In genomic region chr10:5943536-5943935, GRCh38 we compare ENCODE assay signal across 12 cellular contexts. TPM values are rescaled to one million over a fixed set of nuclear protein-coding genes. Genes with fewer than 3 reads are reported as not detected.
A peak's percentile ranks its signal among the peaks of the same experiment; 100 is the strongest.
DNase-seq lines count a peak whose midpoint lies in the region; ATAC-seq, FAIRE-seq and TF ChIP-seq lines count a peak whose summit lies in the region.
"Had no signal": no experiment of that assay in that cellular context is flagged by ENCODE, and none has a peak within 500 bp of the region (broad histone marks: within the 10 kb centered on the region; RNA-seq: fewer than 3 reads in every experiment).

No MANE protein-coding gene starts in this region.

- no peak overlapping the region for H2BK120ac ChIP-seq in neuronal stem cell (ENCODE audit: low read depth, low read length)

- H3K9me3 Mint-ChIP-seq in activated CD4-positive, alpha-beta T cell treated with anti-CD3 and anti-CD28 coated beads, Interleukin-2, amount 10 ng/mL, durations not matched to agents 7 days and 5 days: no peaks in the 10 kb centered on the region
- H3K9me3 Mint-ChIP-seq: central memory CD8-positive, alpha-beta T cell had no signal

- peaks cover 4% of the 10 kb centered on the region for H3K36me3 Mint-ChIP-seq in activated CD4-positive, alpha-beta T cell treated with anti-CD3 and anti-CD28 coated beads, Interleukin-2, amount 10 ng/mL, durations not matched to agents 7 days and 5 days (ENCODE audit: low read depth)

- CTCF ChIA-PET in SK-N-SH (lab: Yijun Ruan, JAX): interaction anchor here (0.6 to 1.6 kb wide), 3 partner anchors 33 to 143 kb away, joined by 3 to 6 read pairs (median 3); no protein-coding TSS in a partner anchor
- CTCF ChIA-PET in activated CD4-positive, alpha-beta T cell treated with anti-CD3 and anti-CD28 coated beads, Interleukin-2, amount 10 ng/mL, durations not matched to agents 7 days and 5 days (lab: Charles Lee): interaction anchor here (0.7 to 1.5 kb wide), 2 partner anchors 10 to 301 kb away, joined by 3 read pairs; no protein-coding TSS in a partner anchor

- POLR2A ChIA-PET in SK-N-SH (lab: Yijun Ruan, JAX): no interaction called here
- POLR2A ChIA-PET in activated CD4-positive, alpha-beta T cell treated with anti-CD3 and anti-CD28 coated beads, Interleukin-2, amount 10 ng/mL, durations not matched to agents 7 days and 5 days (lab: Charles Lee): no interaction called here

- H3K27me3 ChIP-seq in SK-N-SH (ENCODE audit: insufficient read depth) (no peaks in the 10 kb centered on the region), neuronal stem cell (ENCODE audit: control insufficient read depth in 3 of 3, insufficient read depth in 3 of 3, low read depth in 1 of 3, low read length in 3 of 3) (peaks cover 0 to 5% (median 0%) of the 10 kb centered on the region in 3 experiments), aorta (ENCODE audit: control insufficient read depth in 1 of 2, insufficient read depth in 2 of 2, low read length in 1 of 2) (no peaks in the 10 kb centered on the region)
- H3K27me3 ChIP-seq: BE2C, neutrophil had no signal

- no peaks in the 10 kb centered on the region for H3K36me3 ChIP-seq in SK-N-SH (replicated peaks in 1 of 2; ENCODE audit: control insufficient read depth in 1 of 2, insufficient read depth in 2 of 2, low read length in 1 of 2)
- peaks cover 0 to 4% of the 10 kb centered on the region in 2 donors for H3K36me3 ChIP-seq in neuronal stem cell (replicated peaks in 1 of 2; ENCODE audit: control insufficient read depth in 2 of 2, insufficient read depth in 2 of 2, low read length in 2 of 2)
- H3K36me3 ChIP-seq in aorta (ENCODE audit: control insufficient read depth in 1 of 2, insufficient read depth in 2 of 2, low read length in 1 of 2): no peaks in the 10 kb centered on the region
- H3K36me3 ChIP-seq: BE2C had no signal

- H3K4me3 ChIP-seq in SK-N-SH (ENCODE audit: low read depth in 2 of 2, low read length in 1 of 2): no peak overlapping the region
- H3K4me3 ChIP-seq in fibroblast of villous mesenchyme (ENCODE audit: low read depth, low read length): peak overlapping the region; percentile 21
- H3K4me3 ChIP-seq in neuronal stem cell (ENCODE audit: low read length in 2 of 2): no peak overlapping the region
- H3K4me3 ChIP-seq in aorta (ENCODE audit: low read length in 2 of 2): no peak overlapping the region

- H4K91ac ChIP-seq in neuronal stem cell (ENCODE audit: low read depth, low read length, poor library complexity): no peak overlapping the region

- no peak for TF ChIP-seq EP300 in SK-N-SH (IDR thresholded peaks at IDR 0.05; ENCODE audit: borderline replicate concordance in 1 of 2, low read depth in 1 of 2, low read length in 1 of 2)

- no peaks in the 10 kb centered on the region for H3K79me1 ChIP-seq in neuronal stem cell (ENCODE audit: low read depth, low read length)

- peak overlapping the region; percentile 9 for H2BK15ac ChIP-seq in neuronal stem cell (ENCODE audit: low read length)

- H3K9me3 ChIP-seq in SK-N-SH (no peaks in the 10 kb centered on the region), neuronal stem cell (replicated peaks in 1 of 2; ENCODE audit: control insufficient read depth in 2 of 2, insufficient read depth in 1 of 2, low read depth in 1 of 2, low read length in 2 of 2) (no peaks in the 10 kb centered on the region), aorta (ENCODE audit: control insufficient read depth, low read length) (no peaks in the 10 kb centered on the region)
- H3K9me3 ChIP-seq: BE2C, neutrophil had no signal

- no peaks in the 10 kb centered on the region for H3K9me2 ChIP-seq in SK-N-SH

- TF ChIP-seq CTCF in SK-N-SH (IDR thresholded peaks at IDR 0.05) (no peak), fibroblast of villous mesenchyme (IDR thresholded peaks at IDR 0.05; ENCODE audit: insufficient read depth, low read depth, low read length) (no peak)

- H3K4me1 ChIP-seq in SK-N-SH (ENCODE audit: control insufficient read depth in 1 of 2, insufficient read depth in 2 of 2, low read depth in 1 of 2, low read length in 1 of 2): peaks cover 3 to 23% of the 10 kb centered on the region in 2 experiments; a peak in 3 of 4 replicates
- peaks cover 0 to 2% of the 10 kb centered on the region in 2 donors for H3K4me1 ChIP-seq in neuronal stem cell (ENCODE audit: control insufficient read depth in 2 of 2, insufficient read depth in 1 of 2, low read depth in 1 of 2, low read length in 2 of 2)
- no peaks in the 10 kb centered on the region for H3K4me1 ChIP-seq in aorta (ENCODE audit: control insufficient read depth in 1 of 2, insufficient read depth in 2 of 2, low read length in 2 of 2)
- H3K4me1 ChIP-seq: BE2C had no signal

- H3K4me2 ChIP-seq in SK-N-SH (peak overlapping the region; percentile 38; the same call in 1 of the 2 replicates), neuronal stem cell (ENCODE audit: insufficient read depth, low read length, poor library complexity, severe bottlenecking) (no peak overlapping the region)

- no peak overlapping the region for H3K27ac Mint-ChIP-seq in activated CD4-positive, alpha-beta T cell treated with anti-CD3 and anti-CD28 coated beads, Interleukin-2, amount 10 ng/mL, durations not matched to agents 7 days and 5 days

- no peak overlapping the region for H4K8ac ChIP-seq in neuronal stem cell (ENCODE audit: low read depth, low read length)

- no peak overlapping the region for H3K4ac ChIP-seq in neuronal stem cell (ENCODE audit: low read length)

- no peak overlapping the region for H2BK5ac ChIP-seq in neuronal stem cell (ENCODE audit: low read length)

- H3K9ac ChIP-seq in SK-N-SH: peak overlapping the region; percentile 64; the same call in 1 of the 2 replicates
- peak overlapping the region; percentile 64 for H3K9ac ChIP-seq in neuronal stem cell (ENCODE audit: low read depth, low read length, poor library complexity)

- no peak overlapping the region for H3K18ac ChIP-seq in neuronal stem cell (ENCODE audit: low read length)

- no peak overlapping the region for H3K4me3 Mint-ChIP-seq in activated CD4-positive, alpha-beta T cell treated with anti-CD3 and anti-CD28 coated beads, Interleukin-2, amount 10 ng/mL, durations not matched to agents 7 days and 5 days
- H3K4me3 Mint-ChIP-seq: central memory CD8-positive, alpha-beta T cell had no signal

- TF ChIP-seq RAD21 in SK-N-SH (IDR thresholded peaks at IDR 0.05; ENCODE audit: low read length): no peak

- DNase-seq in SK-N-SH (no peak), fibroblast of villous mesenchyme (ENCODE audit: low read depth) (peak; percentile 79), neuronal stem cell (ENCODE audit: low spot score) (no peak), aorta (peak; percentile 88 to 90), RCC 7860 (ENCODE audit: low spot score) (no peak)
- no peak for DNase-seq in activated CD4-positive, alpha-beta T cell treated with anti-CD3 and anti-CD28 coated beads, Interleukin-2, amount 10 ng/mL, durations not matched to agents 7 days and 5 days
- DNase-seq: BE2C, NCI-H226 had no signal

- no peaks in the 10 kb centered on the region for H4K20me1 ChIP-seq in SK-N-SH (ENCODE audit: insufficient read depth)

- ATAC-seq in SK-N-SH treated with all-trans-retinoic acid at 6 μM for 48 hours: no peak
- peak; percentile 44 for ATAC-seq in aorta (ENCODE audit: low FRiP score)
- ATAC-seq in HG03439 (IDR thresholded peaks at IDR 0.05; ENCODE audit: unreplicated experiment): no peak

- H3K14ac ChIP-seq in neuronal stem cell (ENCODE audit: low read length): no peak overlapping the region

- no peaks in the 10 kb centered on the region for H3K79me2 ChIP-seq in SK-N-SH (ENCODE audit: insufficient read depth)

- intact Hi-C loops in aorta (cut with DNase I): loop anchor here in 1 of 2 donors (10.0 kb wide), 1 partner anchor 71 kb away; no protein-coding TSS in a partner anchor

- peaks cover 24% of the 10 kb centered on the region for H3F3A ChIP-seq in SK-N-SH (replicated peaks; ENCODE audit: insufficient read depth)

- peak overlapping the region; percentile 80 for H3K23ac ChIP-seq in neuronal stem cell (ENCODE audit: low read depth, low read length, poor library complexity)

- peak overlapping the region in 1 of 2 experiments; percentile 100; a peak in 2 of 4 replicates for H3K27ac ChIP-seq in SK-N-SH (ENCODE audit: low read depth in 2 of 2, low read length in 1 of 2)
- no peak overlapping the region for H3K27ac ChIP-seq in neuronal stem cell (replicated peaks; ENCODE audit: low read length)
- H3K27ac ChIP-seq in aorta (ENCODE audit: low read depth in 1 of 2, low read length in 2 of 2): peak overlapping the region; percentile 95 to 96
- H3K27ac ChIP-seq: neutrophil had no signal

- WGBS in SK-N-SH (ENCODE audit: low lambda C conversion rate): 91% methylated on average over 8 of the region's 15 CpGs
- WGBS in neuronal stem cell (ENCODE audit: extremely low coverage in 2 of 2, insufficient read length in 2 of 2, insufficient replicate concordance in 1 of 2), 2 donors: no CpG with 5 or more reads among the region's 15 CpGs
- WGBS in aorta, 2 donors: 2 to 6% methylated on average over 15 of the region's 15 CpGs

- H2AK5ac ChIP-seq in neuronal stem cell (ENCODE audit: low read depth, low read length): no peak overlapping the region

- no peak overlapping the region for H2BK12ac ChIP-seq in neuronal stem cell (ENCODE audit: low read length)

- FAIRE-seq in RCC 7860 (lab: Jason Lieb, UNC): no peak

- no peaks in the 10 kb centered on the region for H3K27me3 Mint-ChIP-seq in activated CD4-positive, alpha-beta T cell treated with anti-CD3 and anti-CD28 coated beads, Interleukin-2, amount 10 ng/mL, durations not matched to agents 7 days and 5 days

- H3K4me1 Mint-ChIP-seq in activated CD4-positive, alpha-beta T cell treated with anti-CD3 and anti-CD28 coated beads, Interleukin-2, amount 10 ng/mL, durations not matched to agents 7 days and 5 days: peaks cover 11% of the 10 kb centered on the region

- H2AFZ ChIP-seq in SK-N-SH (ENCODE audit: low read depth) (no peak overlapping the region), neuronal stem cell (ENCODE audit: low read length) (peak overlapping the region; percentile 71)

RNA-seq across cellular contexts. Expression of gene IL15RA, which starts 33.8 kb away (rescaled TPM):
- polyA plus RNA-seq in SK-N-SH (2012; rRNA removed): 1.2 and 2.1 TPM in 2 replicates
- 0.82 and 1.3 TPM in 2 replicates for polyA plus RNA-seq in SK-N-SH (2012; cell fraction: cytosol; rRNA removed)
- polyA plus RNA-seq in SK-N-SH (2012; cell fraction: nucleus; rRNA removed): 1.5 and 2.1 TPM in 2 replicates
- total RNA-seq in fibroblast of villous mesenchyme: 2.6 and 3.0 TPM in 2 replicates
- polyA plus RNA-seq in neuronal stem cell (2013, experiment 1 of 2): not detected
- polyA plus RNA-seq in neuronal stem cell (2013, experiment 2 of 2): not detected
- total RNA-seq in aorta: 10 to 100 TPM; 19.0 to 21.2 TPM
- 10 to 100 TPM in 1 of 2 donors, 1 to 10 TPM in 1; 6.0 to 23.9 TPM for polyA plus RNA-seq in aorta
- 10 to 100 TPM; 16.1 to 16.5 TPM for total RNA-seq in activated CD4-positive, alpha-beta T cell treated with anti-CD3 and anti-CD28 coated beads, Interleukin-2, amount 10 ng/mL, durations not matched to agents 7 days and 5 days

RNA-seq across cellular contexts. Expression of gene FBH1, which starts 53.5 kb away (rescaled TPM):
- 60.9 and 71.9 TPM in 2 replicates for polyA plus RNA-seq in SK-N-SH (2012; rRNA removed)
- polyA plus RNA-seq in SK-N-SH (2012; cell fraction: cytosol; rRNA removed): 51.3 and 57.8 TPM in 2 replicates
- polyA plus RNA-seq in SK-N-SH (2012; cell fraction: nucleus; rRNA removed): 112 and 143 TPM in 2 replicates
- 78.9 and 91.5 TPM in 2 replicates for total RNA-seq in fibroblast of villous mesenchyme
- polyA plus RNA-seq in neuronal stem cell (2013, experiment 1 of 2): 23.7 TPM
- polyA plus RNA-seq in neuronal stem cell (2013, experiment 2 of 2): 24.3 TPM
- total RNA-seq in aorta: 100 to 1,000 TPM; 108 to 110 TPM
- 100 to 1,000 TPM in 1 of 2 donors, 10 to 100 TPM in 1; 36.9 to 101 TPM for polyA plus RNA-seq in aorta
- total RNA-seq in activated CD4-positive, alpha-beta T cell treated with anti-CD3 and anti-CD28 coated beads, Interleukin-2, amount 10 ng/mL, durations not matched to agents 7 days and 5 days: 10 to 100 TPM; 55.3 to 63.5 TPM

RNA-seq across cellular contexts. Expression of gene ANKRD16, which starts 53.8 kb away (rescaled TPM):
- polyA plus RNA-seq in SK-N-SH (2012; rRNA removed): 9.9 and 11.9 TPM in 2 replicates
- 5.7 and 7.4 TPM in 2 replicates for polyA plus RNA-seq in SK-N-SH (2012; cell fraction: cytosol; rRNA removed)
- polyA plus RNA-seq in SK-N-SH (2012; cell fraction: nucleus; rRNA removed): 31.9 and 35.4 TPM in 2 replicates
- total RNA-seq in fibroblast of villous mesenchyme: 4.7 and 9.3 TPM in 2 replicates
- 5.0 TPM for polyA plus RNA-seq in neuronal stem cell (2013, experiment 1 of 2)
- polyA plus RNA-seq in neuronal stem cell (2013, experiment 2 of 2): 4.8 TPM
- 1 to 10 TPM; 4.6 to 8.8 TPM for total RNA-seq in aorta
- polyA plus RNA-seq in aorta: 1 to 10 TPM; 6.1 to 6.7 TPM
- 1 to 10 TPM; 5.2 to 6.4 TPM for total RNA-seq in activated CD4-positive, alpha-beta T cell treated with anti-CD3 and anti-CD28 coated beads, Interleukin-2, amount 10 ng/mL, durations not matched to agents 7 days and 5 days

Comparison
In these comparisons a context has a peak if more than half of its experiments do, and no peak if none do; other contexts are left out.
1. DNase-seq: peak in fibroblast of villous mesenchyme (single experiment) and aorta (2 of 2); none in SK-N-SH (single experiment), neuronal stem cell (single experiment), activated CD4-positive, alpha-beta T cell treated with anti-CD3 and anti-CD28 coated beads, Interleukin-2, amount 10 ng/mL, durations not matched to agents 7 days and 5 days (single experiment) and RCC 7860 (single experiment).